ENCODE assay signal across 25 cellular contexts in the genomic region with DNA sequence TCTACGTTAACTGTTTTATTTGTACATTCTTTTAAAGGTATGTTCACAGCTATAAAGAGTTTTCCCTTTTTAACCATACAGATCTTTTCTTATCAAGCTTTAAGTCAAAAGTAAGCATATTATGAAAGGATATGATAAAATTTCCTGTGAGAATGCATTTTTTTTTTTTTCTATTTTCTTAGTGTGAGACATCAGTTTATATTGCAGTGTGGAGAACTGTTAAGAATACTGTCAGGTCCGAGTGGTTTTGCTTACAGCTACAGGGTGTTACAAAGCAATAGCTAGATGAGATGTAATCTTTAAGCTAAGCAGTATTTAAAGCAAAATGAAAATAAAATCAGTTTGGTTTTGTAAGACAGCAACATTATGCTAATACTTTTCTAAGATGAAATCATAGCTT.
A peak's percentile ranks its signal among the peaks of the same experiment; 100 is the strongest.
DNase-seq lines count a peak whose midpoint lies in the region; ATAC-seq and TF ChIP-seq lines count a peak whose summit lies in the region.
"Had no signal": no experiment of that assay in that cellular context is flagged by ENCODE, and none has a peak within 500 bp of the region (broad histone marks: within the 10 kb centered on the region; RNA-seq: fewer than 3 reads in every experiment).

No MANE protein-coding gene starts in this region.

- no peaks in the 10 kb centered on the region for H3K36me3 ChIP-seq in A673 (ENCODE audit: insufficient read depth, low read length, poor library complexity, severe bottlenecking)
- H3K36me3 ChIP-seq: HAP-1, MG63 had no signal

- no peaks in the 10 kb centered on the region for H3K4me1 ChIP-seq in A673 (ENCODE audit: insufficient read depth, low read length, poor library complexity, severe bottlenecking)
- H3K4me1 ChIP-seq: HAP-1 had no signal

- no peak overlapping the region for H3K4me3 ChIP-seq in A673 (ENCODE audit: low read depth, low read length, poor library complexity, severe bottlenecking)
- H3K4me3 ChIP-seq: GM12878, HAP-1, MG63 had no signal

- BruUV-seq in A673 (replicated peaks; lab: Mats Ljungman, UMichigan): no TSS peak

- intact Hi-C loops in natural killer cell (cut with micrococcal nuclease): loop anchor here (1.0 kb wide), 1 partner anchor 51 kb away; no protein-coding TSS in a partner anchor
- intact Hi-C loops in A673 (cut with micrococcal nuclease; ENCODE audit: unreplicated experiment): no loop called here

- no peak overlapping the region for H3K27ac ChIP-seq in A673 (ENCODE audit: low read depth, low read length, poor library complexity, severe bottlenecking)
- H3K27ac ChIP-seq: 22Rv1, HL-60 had no signal

- TF ChIP-seq CTCF in natural killer cell (IDR thresholded peaks at IDR 0.05) (no peak), A673 (conservative IDR thresholded peaks at IDR 0.05; ENCODE audit: low read depth, low read length) (no peak)

- CTCF ChIA-PET in A673 (lab: Charles Lee): no interaction called here

- no peaks in the 10 kb centered on the region for H3K27me3 Mint-ChIP-seq in activated T-cell treated with anti-CD3 and anti-CD28 coated beads, Interleukin-2, amount 50 U/mL, for 72 hours (ENCODE audit: low read depth)
- H3K27me3 Mint-ChIP-seq in natural killer cell (ENCODE audit: low read depth in 2 of 2): no peaks in the 10 kb centered on the region
- H3K27me3 Mint-ChIP-seq: B cell had no signal

- peak overlapping the region; percentile 24 for H3K27ac Mint-ChIP-seq in activated T-cell treated with anti-CD3 and anti-CD28 coated beads, Interleukin-2, amount 50 U/mL, for 72 hours
- peak overlapping the region; percentile 88 to 98 for H3K27ac Mint-ChIP-seq in natural killer cell
- H3K27ac Mint-ChIP-seq: B cell had no signal

- H3K36me3 Mint-ChIP-seq in activated T-cell treated with anti-CD3 and anti-CD28 coated beads, Interleukin-2, amount 50 U/mL, for 72 hours (ENCODE audit: insufficient read depth in 2 of 2): peaks cover 0 to 1% of the 10 kb centered on the region in 2 donors
- H3K36me3 Mint-ChIP-seq in natural killer cell: no peaks in the 10 kb centered on the region

- no peak for ATAC-seq in activated T-cell treated with anti-CD3 and anti-CD28 coated beads, Interleukin-2, amount 50 U/mL, for 72 hours (replicated peaks in 1 of 2)
- ATAC-seq in natural killer cell (peak; percentile 91 to 94 (median 92)), GM21390 (IDR thresholded peaks at IDR 0.05; ENCODE audit: unreplicated experiment) (no peak), GM19455 (IDR thresholded peaks at IDR 0.05; ENCODE audit: unreplicated experiment) (no peak), GM18861 (IDR thresholded peaks at IDR 0.05; ENCODE audit: unreplicated experiment) (no peak)
- ATAC-seq: GM12878, PC-3 had no signal

- H3K9me3 Mint-ChIP-seq in activated T-cell treated with anti-CD3 and anti-CD28 coated beads, Interleukin-2, amount 50 U/mL, for 72 hours: no peaks in the 10 kb centered on the region
- no peaks in the 10 kb centered on the region for H3K9me3 Mint-ChIP-seq in natural killer cell

- no peaks in the 10 kb centered on the region for H3K27me3 ChIP-seq in A673 (replicated peaks; ENCODE audit: insufficient read depth, low read depth, low read length, poor library complexity)
- H3K27me3 ChIP-seq: MG63 had no signal

- no peak overlapping the region for H3K4me3 Mint-ChIP-seq in activated T-cell treated with anti-CD3 and anti-CD28 coated beads, Interleukin-2, amount 50 U/mL, for 72 hours
- H3K4me3 Mint-ChIP-seq in natural killer cell: peak overlapping the region; percentile 73
- H3K4me3 Mint-ChIP-seq: B cell had no signal

- POLR2A ChIA-PET in A673 (lab: Charles Lee; ENCODE audit: low non-redundant PET): no interaction called here

- H3K9me3 ChIP-seq in A673 (ENCODE audit: low read depth, low read length, poor library complexity, severe bottlenecking): no peaks in the 10 kb centered on the region
- H3K9me3 ChIP-seq: HAP-1, MG63 had no signal

- peaks cover 17% of the 10 kb centered on the region for H3K4me1 Mint-ChIP-seq in activated T-cell treated with anti-CD3 and anti-CD28 coated beads, Interleukin-2, amount 50 U/mL, for 72 hours (ENCODE audit: low read depth)
- peaks cover 41 to 43% of the 10 kb centered on the region in 2 donors for H3K4me1 Mint-ChIP-seq in natural killer cell
- H3K4me1 Mint-ChIP-seq: B cell had no signal

- no peak for DNase-seq in activated T-cell treated with anti-CD3 and anti-CD28 coated beads, Interleukin-2, amount 50 U/mL, for 72 hours
- DNase-seq in activated T-cell treated with anti-CD3 and anti-CD28 coated beads for 4 hours (no peak), dermis blood vessel endothelial cell (peak; percentile 32), natural killer cell (no peak), A673 (ENCODE audit: low spot score) (no peak)
- DNase-seq: Calu3, DMS53, Karpas-422, MG63, NCI-H1048, NCI-H1436 treated with DMSO at 0.1 percent for 48 hours, NCI-H2029, NCI-H345, NCI-H524 treated with DMSO at 0.1 percent for 48 hours, PC-3, RPMI8226, SHP77 treated with DMSO at 0.1 percent for 48 hours had no signal

Comparison
In these comparisons a context has a peak if more than half of its experiments do, and no peak if none do; other contexts are left out.
1. ATAC-seq: peak in natural killer cell (3 of 3); none in activated T-cell treated with anti-CD3 and anti-CD28 coated beads, Interleukin-2, amount 50 U/mL, for 72 hours (0 of 2), GM21390 (single experiment), GM19455 (single experiment) and GM18861 (single experiment).